Comparison of ENCODE assay signal across 1 cellular context in the genomic region with DNA sequence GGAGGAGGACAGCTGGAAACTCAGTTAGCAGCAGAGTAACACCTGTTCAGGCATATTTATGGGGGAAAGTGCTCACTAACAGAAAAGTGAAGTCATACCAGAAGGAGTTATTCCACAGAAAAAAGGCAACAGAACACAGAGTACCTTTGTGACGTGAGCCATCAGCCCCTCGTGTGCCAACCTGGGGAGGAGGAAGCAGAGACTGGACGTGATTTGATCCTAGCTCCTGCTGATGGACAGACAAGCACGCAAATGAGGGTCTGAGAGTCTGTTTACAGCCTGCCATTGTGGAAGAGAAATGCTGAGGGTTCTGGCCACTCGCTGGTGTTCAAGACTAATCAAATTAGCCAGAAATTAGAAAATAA.
TF ChIP-seq lines count a peak whose summit lies in the region.

No MANE protein-coding gene starts in this region.

TF ChIP-seq in K562, 482 proteins besides CTCF, POLR2A, EP300 and RAD21 (continued from another document):
- TF ChIP-seq ZNF318 (IDR thresholded peaks at IDR 0.05; ENCODE audit: borderline replicate concordance in 1 of 2, low read depth in 1 of 2) = no peak
- no peak for TF ChIP-seq KAT8 (IDR thresholded peaks at IDR 0.05; ENCODE audit: low read depth)
- TF ChIP-seq MXI1 (IDR thresholded peaks at IDR 0.05; ENCODE audit: low read depth, low read length) = no peak
